In the genomic region with DNA sequence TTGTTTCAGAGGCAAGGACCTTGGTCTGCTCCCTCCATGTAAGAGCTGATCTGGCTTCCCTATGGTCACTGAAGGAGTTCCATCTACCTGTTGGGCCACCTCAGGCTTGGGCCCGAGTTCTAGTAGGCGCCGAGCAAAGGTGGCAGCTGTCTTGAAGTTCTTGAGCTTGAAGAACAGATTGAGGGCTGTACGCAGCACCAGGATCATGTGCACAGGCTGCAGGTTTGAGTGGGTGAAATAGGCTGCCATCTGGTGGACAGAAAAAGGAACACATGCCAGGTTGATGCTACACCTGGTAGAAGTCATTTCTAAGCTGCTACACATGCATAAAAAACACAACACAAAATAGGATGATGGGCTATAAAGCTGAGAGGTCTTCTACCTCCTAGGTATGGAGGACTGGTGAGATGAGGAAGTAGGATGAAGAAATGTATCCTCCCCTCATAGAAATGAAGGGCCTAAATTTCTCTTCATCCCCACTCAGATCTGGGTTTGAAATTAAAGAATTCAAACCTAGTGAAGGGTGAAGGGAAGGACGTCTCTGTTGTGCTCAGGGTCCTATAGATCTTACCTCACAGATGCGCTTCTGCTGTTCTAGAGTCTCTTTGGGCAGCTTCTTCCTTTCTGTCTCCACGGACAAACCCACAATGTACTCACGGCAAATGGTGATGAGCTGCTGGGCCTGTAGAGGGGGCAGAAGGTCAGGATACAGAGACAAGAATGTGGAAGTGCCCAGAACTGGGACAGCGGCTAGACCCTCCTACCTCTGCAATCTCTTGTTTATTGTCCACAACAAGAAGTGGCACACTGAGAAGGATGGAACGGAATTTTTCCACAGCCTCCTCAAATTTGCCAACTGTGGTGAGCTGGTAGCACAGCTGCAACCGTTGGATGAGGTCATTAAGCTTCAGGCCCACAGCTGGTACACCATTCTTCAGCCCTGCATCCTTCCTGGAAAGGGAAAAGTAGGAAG, we compare ENCODE assay signal across 8 cellular contexts. TPM values are rescaled to one million over a fixed set of nuclear protein-coding genes. Genes with fewer than 3 reads are reported as not detected.
A peak's percentile ranks its signal among the peaks of the same experiment; 100 is the strongest.
DNase-seq lines count a peak whose midpoint lies in the region; ATAC-seq lines count a peak whose summit lies in the region.

No MANE protein-coding gene starts in this region.

- H3K27ac Mint-ChIP-seq in activated naive CD8-positive, alpha-beta T cell treated with anti-CD3 and anti-CD28 coated beads for 36 hours: no peak overlapping the region

- H3K36me3 Mint-ChIP-seq in activated naive CD8-positive, alpha-beta T cell treated with anti-CD3 and anti-CD28 coated beads for 36 hours: peaks cover 8% of the 10 kb centered on the region

- H3K9me3 Mint-ChIP-seq in activated naive CD8-positive, alpha-beta T cell treated with anti-CD3 and anti-CD28 coated beads for 36 hours: no peaks in the 10 kb centered on the region

- H3K27me3 Mint-ChIP-seq in activated naive CD8-positive, alpha-beta T cell treated with anti-CD3 and anti-CD28 coated beads for 36 hours: no peaks in the 10 kb centered on the region

- no peak overlapping the region for H3K4me3 Mint-ChIP-seq in activated naive CD8-positive, alpha-beta T cell treated with anti-CD3 and anti-CD28 coated beads for 36 hours

- peaks cover 3% of the 10 kb centered on the region for H3K4me1 Mint-ChIP-seq in activated naive CD8-positive, alpha-beta T cell treated with anti-CD3 and anti-CD28 coated beads for 36 hours

- DNase-seq in COLO829 (ENCODE audit: low spot score) (peak; percentile 69), NCI-H1092 treated with DMSO at 0.1 percent for 48 hours (lab: John Stamatoyannopoulos, UW) (peak; percentile 63), SKM-1 (lab: John Stamatoyannopoulos, UW; ENCODE audit: unreplicated experiment) (peak; percentile 68), head of caudate nucleus (peak; percentile 39 to 87 (median 74)), posterior cingulate gyrus (peak in 9 of 10 donors; percentile 41 to 95 (median 69)), ureter (ENCODE audit: low spot score) (peak; percentile 72)
- peak; percentile 51 for DNase-seq in activated naive CD8-positive, alpha-beta T cell treated with anti-CD3 and anti-CD28 coated beads for 36 hours

- intact Hi-C loops in head of caudate nucleus (cut with DNase I): no loop called here
- intact Hi-C loops in posterior cingulate gyrus (cut with DNase I): loop anchor here (10.0 kb wide), 2 partner anchors 53 to 83 kb away; partner anchors contain the start of genes COPA and NCSTN

- ATAC-seq in GM21723 (IDR thresholded peaks at IDR 0.05; ENCODE audit: unreplicated experiment): peak; percentile 76

RNA-seq across cellular contexts. Expression of gene PEX19, which starts 6.6 kb away (rescaled TPM):
- total RNA-seq in activated naive CD8-positive, alpha-beta T cell treated with anti-CD3 and anti-CD28 coated beads for 36 hours: 10 to 100 TPM; 49.8 to 52.1 TPM
- total RNA-seq in ureter: 102 TPM

RNA-seq across cellular contexts. Expression of gene DCAF8, which starts 29.2 kb away (rescaled TPM):
- total RNA-seq in activated naive CD8-positive, alpha-beta T cell treated with anti-CD3 and anti-CD28 coated beads for 36 hours: 10 to 100 TPM; 86.9 to 94.1 TPM
- 137 TPM for total RNA-seq in ureter

RNA-seq across cellular contexts. Expression of gene COPA, which starts 51.5 kb away (rescaled TPM):
- total RNA-seq in activated naive CD8-positive, alpha-beta T cell treated with anti-CD3 and anti-CD28 coated beads for 36 hours: 100 to 1,000 TPM; 110 to 119 TPM
- total RNA-seq in ureter: 164 TPM

RNA-seq across cellular contexts. Expression of gene NCSTN, which starts 51.6 kb away (rescaled TPM):
- 10 to 100 TPM; 49.5 to 53.5 TPM for total RNA-seq in activated naive CD8-positive, alpha-beta T cell treated with anti-CD3 and anti-CD28 coated beads for 36 hours
- total RNA-seq in ureter: 95.6 TPM

Comparison
In these comparisons a context has a peak if more than half of its experiments do, and no peak if none do; other contexts are left out.
1. Peak in every context shown above with its lines: DNase-seq and ATAC-seq.